Comparison of ENCODE assay signal across 17 cellular contexts in genomic region chr2:25082002-25082622, GRCh38.
"Had no signal": no experiment of that assay in that cellular context is flagged by ENCODE, and none has a peak within 500 bp of the region (broad histone marks: within the 10 kb centered on the region; RNA-seq: fewer than 3 reads in every experiment).

No MANE protein-coding gene starts in this region.

- H3K4me3 ChIP-seq: breast epithelium, colonic mucosa, esophagus muscularis mucosa, gastroesophageal sphincter, thoracic aorta, upper lobe of left lung had no signal

- H3K9me3 ChIP-seq: breast epithelium, colonic mucosa, esophagus muscularis mucosa, gastroesophageal sphincter, thoracic aorta, upper lobe of left lung had no signal

- H3K36me3 ChIP-seq: breast epithelium, colonic mucosa, esophagus muscularis mucosa, gastroesophageal sphincter, thoracic aorta, upper lobe of left lung, WERI-Rb-1 had no signal

- DNase-seq: activated CD4-positive, CD25-positive, alpha-beta regulatory T cell treated with anti-CD3 and anti-CD28 coated beads, Interleukin-2, amount 50 U/mL, for 72 hours; activated naive CD4-positive, alpha-beta T cell treated with Interleukin-2 at 50 U/mL for 16 hours; activated naive CD8-positive, alpha-beta T cell treated with anti-CD3 and anti-CD28 coated beads for 36 hours; activated T-cell treated with anti-CD3 and anti-CD28 coated beads, Interleukin-2, amount 50 U/mL, for 1 hour; colonic mucosa; immature natural killer cell; occipital lobe; retina; stimulated activated CD4-positive, alpha-beta T cell treated with anti-CD3 and anti-CD28 coated beads, Interleukin-4, amount 100 ng/mL, for 24 hours; stimulated activated naive CD4-positive, alpha-beta T cell treated with Interleukin-2 at 50 U/mL for 16 hours; T-helper 1 cell; upper lobe of left lung; WERI-Rb-1 had no signal

- H3K4me1 ChIP-seq: colonic mucosa had no signal

- ATAC-seq: gastroesophageal sphincter had no signal

- H3K27me3 ChIP-seq: breast epithelium, colonic mucosa, esophagus muscularis mucosa, gastroesophageal sphincter, upper lobe of left lung had no signal

- H3K27ac ChIP-seq: breast epithelium, colonic mucosa, esophagus muscularis mucosa, gastroesophageal sphincter, thoracic aorta, upper lobe of left lung, WERI-Rb-1 had no signal
